Comparison of ENCODE assay signal across 19 cellular contexts in the genomic region with DNA sequence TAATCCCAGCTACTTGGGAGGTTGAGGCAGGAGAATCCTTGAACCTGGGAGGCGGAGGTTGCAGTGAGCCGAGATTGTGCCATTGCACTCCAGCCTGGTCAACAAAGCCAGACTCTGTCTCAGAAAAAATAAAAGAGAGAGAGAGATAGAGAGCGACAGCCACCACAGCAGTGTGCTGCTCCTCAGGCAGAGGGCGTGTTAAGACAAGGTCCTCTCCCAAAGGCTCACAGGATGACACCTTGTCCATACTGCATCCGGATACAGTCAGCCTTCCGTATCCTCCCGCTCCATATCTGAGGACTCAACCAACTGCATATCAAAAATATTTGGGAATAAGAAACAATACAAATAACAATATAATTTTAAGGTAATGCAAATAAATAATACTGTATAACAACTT.
"Had no signal": no experiment of that assay in that cellular context is flagged by ENCODE, and none has a peak within 500 bp of the region (broad histone marks: within the 10 kb centered on the region; RNA-seq: fewer than 3 reads in every experiment).

No MANE protein-coding gene starts in this region.

- H3K4me3 ChIP-seq: cardiac muscle cell, lung, suprapubic skin, transverse colon, uterus had no signal

- H3K9me3 ChIP-seq: suprapubic skin, transverse colon, uterus had no signal

- H3K27ac Mint-ChIP-seq: activated naive CD8-positive, alpha-beta T cell treated with anti-CD3 and anti-CD28 coated beads for 36 hours had no signal

- H3K4me3 Mint-ChIP-seq: activated naive CD8-positive, alpha-beta T cell treated with anti-CD3 and anti-CD28 coated beads for 36 hours; neural crest cell had no signal

- H3K27me3 Mint-ChIP-seq: activated naive CD8-positive, alpha-beta T cell treated with anti-CD3 and anti-CD28 coated beads for 36 hours; progenitor cell of endocrine pancreas had no signal

- ATAC-seq: stimulated activated naive CD8-positive, alpha-beta T cell treated with anti-CD3 and anti-CD28 coated beads, Interleukin-15, Interleukin-2, amounts not matched to agents 100 U/mL and 50 U/mL, for 24 hours had no signal

- H3K36me3 ChIP-seq: cardiac muscle cell, suprapubic skin, transverse colon, uterus had no signal

- H3K4me1 Mint-ChIP-seq: neural crest cell had no signal

- H3K4me1 ChIP-seq: suprapubic skin, transverse colon, uterus had no signal

- H3K27ac ChIP-seq: cardiac muscle cell, suprapubic skin, transverse colon, uterus, VCaP had no signal

- DNase-seq: activated CD4-positive, alpha-beta T cell treated with anti-CD3 and anti-CD28 coated beads, Interleukin-2, amount 50 U/mL, for 4 hours; activated naive CD8-positive, alpha-beta T cell treated with anti-CD3 and anti-CD28 coated beads for 36 hours; activated T-cell treated with anti-CD3 and anti-CD28 coated beads for 4 hours; amniotic stem cell; dermis blood vessel endothelial cell; effector memory CD4-positive, alpha-beta T cell; stimulated activated CD4-positive, alpha-beta T cell treated with anti-CD3 and anti-CD28 coated beads, Interleukin-12 subunit alpha, Interleukin-12 subunit beta, amount 100 ng/mL, for 4 hours; stimulated activated CD4-positive, alpha-beta T cell treated with anti-CD3 and anti-CD28 coated beads, Interleukin-1b, Interleukin-23, amount 100 ng/mL, for 48 hours; stimulated activated CD8-positive, alpha-beta memory T cell treated with anti-CD3 and anti-CD28 coated beads, Interleukin-4, amount 100 ng/mL, for 48 hours; stimulated activated naive CD8-positive, alpha-beta T cell treated with anti-CD3 and anti-CD28 coated beads, Interleukin-15, Interleukin-2, amounts not matched to agents 100 U/mL and 50 U/mL, for 24 hours; T-helper 2 cell; transverse colon; uterus had no signal

- H3K27me3 ChIP-seq: cardiac muscle cell, suprapubic skin, transverse colon, uterus had no signal
